ENCODE assay signal across 14 cellular contexts in the genomic region with DNA sequence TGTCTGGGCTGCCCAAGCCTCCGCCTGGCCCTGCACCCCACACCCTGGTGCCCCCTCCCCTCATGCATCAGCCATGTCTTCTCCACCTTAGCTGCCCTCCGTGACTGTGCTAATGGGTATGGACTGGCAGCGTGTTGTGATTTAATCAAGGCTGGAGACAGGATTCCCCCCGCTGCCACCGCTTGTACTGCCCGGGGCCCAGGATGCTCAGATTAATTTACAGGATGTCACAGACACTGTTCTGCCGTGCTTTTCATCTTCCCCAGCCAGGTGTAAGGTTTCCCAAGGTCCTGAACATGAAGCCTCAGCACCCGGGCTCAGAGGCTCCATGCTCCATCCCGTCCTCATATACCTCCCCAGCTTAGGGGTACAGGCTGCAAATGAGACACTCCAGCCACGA.
"Had no signal": no experiment of that assay in that cellular context is flagged by ENCODE, and none has a peak within 500 bp of the region (broad histone marks: within the 10 kb centered on the region; RNA-seq: fewer than 3 reads in every experiment).

No MANE protein-coding gene starts in this region.

- H3K36me3 ChIP-seq: MG63 had no signal

- DNase-seq: IMR-90, Karpas-422, KG1, MG63, NCI-H1105 treated with DMSO at 0.1 percent for 48 hours, NCI-H1417 treated with DMSO at 0.1 percent for 48 hours, NCI-H146, NCI-H1694 treated with DMSO at 0.1 percent for 48 hours, NCI-H1930, NCI-H2081, NCI-H524, NCI-H526 treated with DMSO at 0.1 percent for 48 hours, NCI-H748 treated with DMSO at 0.1 percent for 48 hours, RPMI8226 had no signal

- H3K4me3 ChIP-seq: MG63 had no signal

- H3K9me3 ChIP-seq: MG63 had no signal
